In genomic region chr9:136977223-136978072, GRCh38 we compare ENCODE assay signal across 8 cellular contexts. TPM values are rescaled to one million over a fixed set of nuclear protein-coding genes. Genes with fewer than 3 reads are reported as not detected.
DNase-seq lines count a peak whose midpoint lies in the region; ATAC-seq and TF ChIP-seq lines count a peak whose summit lies in the region.

Gene PTGDS (plus strand): TSS chr9:136977504. CDS start chr9:136977579, 75 bp downstream.

- no peak for TF ChIP-seq CTCF in CD8-positive, alpha-beta T cell (IDR thresholded peaks at IDR 0.05)
- TF ChIP-seq CTCF in brain (conservative IDR thresholded peaks at IDR 0.05), result no peak
- TF ChIP-seq CTCF in retinal pigment epithelial cell (conservative IDR thresholded peaks at IDR 0.05; ENCODE audit: low read depth, low read length), result no peak

- no peaks in the 10 kb centered on the region for H3K36me3 Mint-ChIP-seq in CD8-positive, alpha-beta T cell
- no peaks in the 10 kb centered on the region for H3K36me3 Mint-ChIP-seq in brain

- H3K27ac Mint-ChIP-seq in CD8-positive, alpha-beta T cell, result no peak within 1 kb of the TSS
- H3K27ac Mint-ChIP-seq in brain, result peak within 1 kb of the TSS in 3 of 5 experiments; percentile 62 to 83 (median 62)

- intact Hi-C loops in CD8-positive, alpha-beta T cell (cut with DNase I, micrococcal nuclease), result loop anchor here (1.0 kb wide), 6 partner anchors 15 to 186 kb away; partner anchors contain the start of genes FBXW5 (in 2 of the 2), PAXX (in 2 of the 2) and TMEM141 (in 1 of the 2)

- no peaks in the 10 kb centered on the region for H3K27me3 ChIP-seq in CD8-positive, alpha-beta T cell (ENCODE audit: insufficient read depth, low read length)

- no peak for DNase-seq in CD8-positive, alpha-beta T cell
- DNase-seq in retinal pigment epithelial cell (ENCODE audit: low read depth) (no peak), NCI-H187 (lab: John Stamatoyannopoulos, UW) (no peak), NOMO-1 treated with dmso at 0.1 percent for 144 hours (lab: John Stamatoyannopoulos, UW; ENCODE audit: unreplicated experiment) (no peak), GM03348 (ENCODE audit: low spot score) (no peak), SHP77 (lab: John Stamatoyannopoulos, UW) (no peak)

- CTCF ChIA-PET in CD8-positive, alpha-beta T cell (lab: Charles Lee), result interaction anchor here (1.0 to 2.0 kb wide), 2 partner anchors 14 to 18 kb away, joined by 3 to 7 read pairs; no protein-coding TSS in a partner anchor

- POLR2A ChIA-PET in CD8-positive, alpha-beta T cell (lab: Charles Lee), result interaction anchor here (1.4 to 1.9 kb wide), 3 partner anchors 14 to 29 kb away, joined by 4 to 7 read pairs (median 5); partner anchors contain the start of gene PAXX

- H3K9me3 ChIP-seq in CD8-positive, alpha-beta T cell (ENCODE audit: low read length), result no peaks in the 10 kb centered on the region
- peaks cover 2% of the 10 kb centered on the region for H3K9me3 ChIP-seq in iPS-18c (ENCODE audit: control insufficient read depth, insufficient read depth, low read length)

- H3K27me3 Mint-ChIP-seq in CD8-positive, alpha-beta T cell (ENCODE audit: low read depth), result no peaks in the 10 kb centered on the region
- peaks cover 18% of the 10 kb centered on the region for H3K27me3 Mint-ChIP-seq in brain

- no peak for ATAC-seq in CD8-positive, alpha-beta T cell

- H3K4me3 ChIP-seq in CD8-positive, alpha-beta T cell (ENCODE audit: low read depth, low read length), result peak within 1 kb of the TSS; percentile 55
- H3K4me3 ChIP-seq in iPS-18c (ENCODE audit: insufficient read depth, low read depth, low read length) (peak within 1 kb of the TSS; percentile 61), retinal pigment epithelial cell (ENCODE audit: low read length) (peak within 1 kb of the TSS; percentile 69)

- H3K27ac ChIP-seq in CD8-positive, alpha-beta T cell (ENCODE audit: low read depth, low read length), result no peak within 1 kb of the TSS

- peak within 1 kb of the TSS; percentile 51 for H3K4me3 Mint-ChIP-seq in CD8-positive, alpha-beta T cell
- H3K4me3 Mint-ChIP-seq in brain, result peak within 1 kb of the TSS; percentile 61 to 81 (median 79)

- H3K4me1 ChIP-seq in CD8-positive, alpha-beta T cell (ENCODE audit: insufficient read depth, low read length), result peaks cover 37% of the 10 kb centered on the region

- H3K36me3 ChIP-seq in CD8-positive, alpha-beta T cell (ENCODE audit: insufficient read depth, low read length), result no peaks in the 10 kb centered on the region

- H3K4me1 Mint-ChIP-seq in CD8-positive, alpha-beta T cell (ENCODE audit: low read depth), result peaks cover 21% of the 10 kb centered on the region
- H3K4me1 Mint-ChIP-seq in brain, result peaks cover 9% of the 10 kb centered on the region

- no peaks in the 10 kb centered on the region for H3K9me3 Mint-ChIP-seq in CD8-positive, alpha-beta T cell
- peaks cover 0 to 4% (median 0%) of the 10 kb centered on the region in 5 experiments for H3K9me3 Mint-ChIP-seq in brain

RNA-seq across cellular contexts. Expression of gene PTGDS, which starts in this region (rescaled TPM):
- total RNA-seq in CD8-positive, alpha-beta T cell, result 1 to 10 TPM; 7.5 to 7.8 TPM
- 2,031 TPM for polyA plus RNA-seq in brain (ENCODE audit: insufficient read depth, low read depth, low replicate concordance)
